Comparison of ENCODE assay signal across 12 cellular contexts in the genomic region with DNA sequence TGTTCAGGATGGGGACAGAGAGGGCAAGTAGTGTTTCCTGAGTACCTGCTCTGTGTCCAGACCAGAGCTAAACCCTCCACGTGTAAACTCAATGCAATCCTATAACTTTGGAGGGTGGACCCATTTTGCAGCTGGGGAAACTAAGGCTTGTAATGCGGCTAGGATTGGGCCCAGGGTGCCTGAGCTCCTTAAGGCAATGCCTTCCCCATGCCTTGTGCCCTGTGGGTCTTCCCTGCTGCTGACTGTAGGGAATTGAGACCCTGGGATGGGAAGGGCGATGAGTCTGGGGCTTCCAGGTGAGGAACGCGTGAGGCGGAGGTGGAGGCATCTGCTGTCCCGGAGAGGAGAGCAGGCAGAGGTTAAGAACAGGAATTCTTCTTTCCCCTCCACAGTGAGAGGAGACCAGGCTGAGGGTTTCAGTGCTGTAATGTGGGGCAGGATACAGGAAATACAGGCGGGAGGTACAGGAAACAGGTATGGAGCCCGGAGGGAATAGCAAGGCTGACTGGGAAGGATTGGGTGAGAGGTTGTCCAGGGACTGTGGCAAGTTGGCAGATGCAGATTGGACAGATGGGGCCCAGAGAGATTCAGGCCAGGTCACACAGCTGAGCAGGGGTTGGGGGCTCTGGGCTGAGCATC. TPM values are rescaled to one million over a fixed set of nuclear protein-coding genes. Genes with fewer than 3 reads are reported as not detected.
A peak's percentile ranks its signal among the peaks of the same experiment; 100 is the strongest.
DNase-seq lines count a peak whose midpoint lies in the region; ATAC-seq and TF ChIP-seq lines count a peak whose summit lies in the region.
"Had no signal": no experiment of that assay in that cellular context is flagged by ENCODE, and none has a peak within 500 bp of the region (broad histone marks: within the 10 kb centered on the region; RNA-seq: fewer than 3 reads in every experiment).

No MANE protein-coding gene starts in this region.

- H3K9me2 ChIP-seq in HCT116 (ENCODE audit: insufficient read depth): no peaks in the 10 kb centered on the region

- RAD21 ChIA-PET in HCT116 (lab: Charles Lee; ENCODE audit: low non-redundant PET in 1 of 2, low total read pairs in 2 of 2, uncharacterized antibody in 2 of 2, unreplicated experiment in 2 of 2): no interaction called here

- no peak for TF ChIP-seq POLR2A in HCT116 (IDR thresholded peaks at IDR 0.05; ENCODE audit: borderline replicate concordance, extremely low read depth, insufficient read depth, insufficient read length)

- no peaks in the 10 kb centered on the region for H3K9me3 ChIP-seq in CD4-positive, CD25-positive, alpha-beta regulatory T cell (ENCODE audit: control insufficient read depth in 2 of 2, low read length in 2 of 2)
- no peaks in the 10 kb centered on the region for H3K9me3 ChIP-seq in HCT116 (ENCODE audit: control insufficient read depth in 1 of 2, insufficient read depth in 1 of 2, low read depth in 1 of 2, low read length in 2 of 2)
- no peaks in the 10 kb centered on the region for H3K9me3 ChIP-seq in Caco-2
- H3K9me3 ChIP-seq: testis had no signal

- TF ChIP-seq CTCF in HCT116 (IDR thresholded peaks at IDR 0.05 in 2 of 3, conservative IDR thresholded peaks at IDR 0.05 in 1 of 3; ENCODE audit: borderline replicate concordance in 1 of 3, insufficient read depth in 1 of 3, low read depth in 2 of 3, low read length in 2 of 3): no peak
- no peak for TF ChIP-seq CTCF in natural killer cell (IDR thresholded peaks at IDR 0.05)
- no peak for TF ChIP-seq CTCF in Caco-2 (IDR thresholded peaks at IDR 0.05; ENCODE audit: insufficient read depth in 1 of 2, low read depth in 1 of 2, low read length in 1 of 2, severe bottlenecking in 1 of 2, unreplicated experiment in 1 of 2)

- peak overlapping the region; percentile 23 to 96 (median 91) for H3K27ac Mint-ChIP-seq in CD4-positive, CD25-positive, alpha-beta regulatory T cell
- H3K27ac Mint-ChIP-seq in natural killer cell (peak overlapping the region; percentile 92 to 94), Caco-2 (ENCODE audit: unreplicated experiment) (no peak overlapping the region)

- H2AFZ ChIP-seq in HCT116 (ENCODE audit: low read depth, low read length, poor library complexity, severe bottlenecking): no peak overlapping the region

- intact Hi-C loops in HCT116 (cut with micrococcal nuclease): no loop called here
- intact Hi-C loops in natural killer cell (cut with micrococcal nuclease): loop anchor here (2.0 to 10.0 kb wide), 2 partner anchors 19 to 365 kb away; a partner anchor contains a TSS
- intact Hi-C loops in Caco-2 (cut with micrococcal nuclease; ENCODE audit: unreplicated experiment): no loop called here

- POLR2A ChIA-PET in HCT116 (lab: Charles Lee): interaction anchor here (0.8 kb wide), 1 partner anchor 261 kb away, joined by 3 read pairs; no protein-coding TSS in a partner anchor
- POLR2A ChIA-PET in Caco-2 (lab: Charles Lee): no interaction called here

- TF ChIP-seq RAD21 in HCT116 (IDR thresholded peaks at IDR 0.05; ENCODE audit: low read depth): no peak

- H3K4me1 Mint-ChIP-seq in CD4-positive, CD25-positive, alpha-beta regulatory T cell: peaks cover 10 to 33% (median 19%) of the 10 kb centered on the region in 4 donors
- H3K4me1 Mint-ChIP-seq in natural killer cell (peaks cover 21 to 37% of the 10 kb centered on the region in 2 donors), Caco-2 (ENCODE audit: low read depth, unreplicated experiment) (peaks cover 6% of the 10 kb centered on the region)

- H3K9ac ChIP-seq in HCT116 (ENCODE audit: low read length): 0 out of 2 replicates have a peak overlapping the region, but pooled peaks have one; percentile 65

- H3K9me3 Mint-ChIP-seq in CD4-positive, CD25-positive, alpha-beta regulatory T cell: no peaks in the 10 kb centered on the region
- no peaks in the 10 kb centered on the region for H3K9me3 Mint-ChIP-seq in natural killer cell
- H3K9me3 Mint-ChIP-seq in Caco-2 (ENCODE audit: unreplicated experiment): no peaks in the 10 kb centered on the region

- CTCF ChIA-PET in HCT116 (lab: Charles Lee): no interaction called here
- CTCF ChIA-PET in Caco-2 (lab: Charles Lee): no interaction called here

- no peak overlapping the region for H3K4me3 ChIP-seq in CD4-positive, CD25-positive, alpha-beta regulatory T cell (ENCODE audit: low read depth, low read length)
- H3K4me3 ChIP-seq in HCT116 (replicated peaks in 1 of 2; ENCODE audit: low read depth in 1 of 2, low read length in 2 of 2): no peak overlapping the region
- H3K4me3 ChIP-seq in Caco-2 (ENCODE audit: low read depth, low read length): no peak overlapping the region

- H3K27me3 Mint-ChIP-seq in CD4-positive, CD25-positive, alpha-beta regulatory T cell: no peaks in the 10 kb centered on the region
- H3K27me3 Mint-ChIP-seq in natural killer cell (ENCODE audit: low read depth in 2 of 2) (no peaks in the 10 kb centered on the region), Caco-2 (ENCODE audit: insufficient read depth, unreplicated experiment) (no peaks in the 10 kb centered on the region)

- H3K27me3 ChIP-seq in CD4-positive, CD25-positive, alpha-beta regulatory T cell (ENCODE audit: control insufficient read depth, insufficient read depth, low read length): no peaks in the 10 kb centered on the region
- H3K27me3 ChIP-seq in HCT116 (ENCODE audit: insufficient read depth, low read length) (no peaks in the 10 kb centered on the region), Caco-2 (replicated peaks; ENCODE audit: control insufficient read depth, insufficient read depth, low read length) (no peaks in the 10 kb centered on the region)
- H3K27me3 ChIP-seq: testis had no signal

- no peak for DNase-seq in CD4-positive, CD25-positive, alpha-beta regulatory T cell
- DNase-seq in HCT116 (ENCODE audit: low read depth, low spot score) (no peak), natural killer cell (no peak), Caco-2 (no peak)

- H3K4me2 ChIP-seq in HCT116 (ENCODE audit: low read length): peak overlapping the region; percentile 90

- H3K36me3 ChIP-seq in CD4-positive, CD25-positive, alpha-beta regulatory T cell (ENCODE audit: control insufficient read depth, insufficient read depth, low read length): no peaks in the 10 kb centered on the region
- H3K36me3 ChIP-seq in HCT116 (ENCODE audit: control insufficient read depth in 1 of 2, insufficient read depth in 2 of 2, low read length in 2 of 2): no peaks in the 10 kb centered on the region
- no peaks in the 10 kb centered on the region for H3K36me3 ChIP-seq in Caco-2 (ENCODE audit: control insufficient read depth, insufficient read depth, low read length)

- H3K4me3 Mint-ChIP-seq in CD4-positive, CD25-positive, alpha-beta regulatory T cell: peak overlapping the region; percentile 36 to 47 (median 41)
- H3K4me3 Mint-ChIP-seq in natural killer cell (peak overlapping the region; percentile 89), Caco-2 (ENCODE audit: unreplicated experiment) (no peak overlapping the region)

- H3K79me2 ChIP-seq in HCT116 (ENCODE audit: insufficient read depth, low read length): no peaks in the 10 kb centered on the region

- peaks cover 30% of the 10 kb centered on the region for H3K4me1 ChIP-seq in CD4-positive, CD25-positive, alpha-beta regulatory T cell (ENCODE audit: control insufficient read depth, insufficient read depth, low read length, poor library complexity, severe bottlenecking)
- peaks cover 18 to 32% of the 10 kb centered on the region in 2 experiments for H3K4me1 ChIP-seq in HCT116 (ENCODE audit: control insufficient read depth in 1 of 2, insufficient read depth in 2 of 2, low read length in 2 of 2)
- H3K4me1 ChIP-seq in Caco-2: no peaks in the 10 kb centered on the region

- ATAC-seq in CD4-positive, CD25-positive, alpha-beta regulatory T cell (ENCODE audit: low read depth in 2 of 2): no peak
- ATAC-seq in HCT116 (no peak), natural killer cell (no peak), HG02798 (IDR thresholded peaks at IDR 0.05; ENCODE audit: poor library complexity, unreplicated experiment) (no peak), GM19463 (IDR thresholded peaks at IDR 0.05; ENCODE audit: unreplicated experiment) (no peak), HG02571 (IDR thresholded peaks at IDR 0.05; ENCODE audit: unreplicated experiment) (no peak)

- peak overlapping the region; percentile 49 for H3K27ac ChIP-seq in CD4-positive, CD25-positive, alpha-beta regulatory T cell (ENCODE audit: insufficient read depth, low read length, poor library complexity, severe bottlenecking)
- peak overlapping the region; percentile 8; the same call in 1 of the 2 replicates for H3K27ac ChIP-seq in HCT116 (ENCODE audit: low read depth, low read length)
- H3K27ac ChIP-seq in cingulate gyrus (ENCODE audit: low read depth, low read length): peak overlapping the region; percentile 39
- H3K27ac ChIP-seq: epithelial cell of prostate had no signal

- H3K36me3 Mint-ChIP-seq in CD4-positive, CD25-positive, alpha-beta regulatory T cell: no peaks in the 10 kb centered on the region
- H3K36me3 Mint-ChIP-seq in natural killer cell (no peaks in the 10 kb centered on the region), Caco-2 (ENCODE audit: insufficient read depth, unreplicated experiment) (peaks cover 3% of the 10 kb centered on the region)

- BruUV-seq in HCT116 (replicated peaks; lab: Mats Ljungman, UMichigan) (no TSS peak), Caco-2 (replicated peaks; lab: Mats Ljungman, UMichigan) (no TSS peak)

- no peaks in the 10 kb centered on the region for H4K20me1 ChIP-seq in HCT116 (ENCODE audit: insufficient read depth)

TF ChIP-seq in HCT116, 20 proteins besides CTCF, POLR2A, EP300 and RAD21 (continues in another document):
- TF ChIP-seq SP1 (IDR thresholded peaks at IDR 0.05; ENCODE audit: low read depth) (no peak), TCF7L2 (IDR thresholded peaks at IDR 0.05; ENCODE audit: borderline replicate concordance, extremely low read depth, insufficient read depth, insufficient read length) (no peak)

RNA-seq across cellular contexts. Expression of a gene that starts 19.2 kb away (rescaled TPM):
- total RNA-seq in CD4-positive, CD25-positive, alpha-beta regulatory T cell: 4.6 TPM
- polyA plus RNA-seq in CD4-positive, CD25-positive, alpha-beta regulatory T cell: 1 to 10 TPM; 3.9 to 5.2 (median 4.1) TPM
- total RNA-seq in HCT116 (2021; ENCODE audit: unreplicated experiment): 22.5 TPM
- polyA plus RNA-seq in HCT116 (2012): 24.3 and 24.5 TPM in 2 replicates
- 10 to 100 TPM; 12.9 to 26.2 (median 16.3) TPM for total RNA-seq in natural killer cell
- total RNA-seq in Caco-2 (2022): 3.7 and 3.9 TPM in 2 replicates

RNA-seq across cellular contexts. Expression of a gene that starts 21.9 kb away (rescaled TPM):
- total RNA-seq in CD4-positive, CD25-positive, alpha-beta regulatory T cell: 49.9 TPM
- 10 to 100 TPM; 60.5 to 76.0 (median 63.8) TPM for polyA plus RNA-seq in CD4-positive, CD25-positive, alpha-beta regulatory T cell
- total RNA-seq in HCT116 (2021; ENCODE audit: unreplicated experiment) (68.5 TPM), natural killer cell (10 to 100 TPM; 52.9 to 58.1 (median 57.8) TPM), Caco-2 (2022) (69.2 and 69.7 TPM in 2 replicates)
- polyA plus RNA-seq in HCT116 (2012): 43.1 and 53.5 TPM in 2 replicates

RNA-seq across cellular contexts. Expression of a gene that starts 28.8 kb away (rescaled TPM):
- not detected for total RNA-seq in CD4-positive, CD25-positive, alpha-beta regulatory T cell
- not detected for polyA plus RNA-seq in CD4-positive, CD25-positive, alpha-beta regulatory T cell
- total RNA-seq in HCT116 (2021; ENCODE audit: unreplicated experiment) (not detected), natural killer cell (not detected), Caco-2 (2022) (not detected in 2 replicates)
- polyA plus RNA-seq in HCT116 (2012): not detected in 2 replicates
- total RNA-seq: mononuclear cell, renal cortical epithelial cell had no signal

RNA-seq across cellular contexts. Expression of a gene that starts 41.0 kb away (rescaled TPM):
- total RNA-seq in CD4-positive, CD25-positive, alpha-beta regulatory T cell: not detected
- polyA plus RNA-seq in CD4-positive, CD25-positive, alpha-beta regulatory T cell: under 1 TPM in 1 of 4 donors, not detected in 3; 0.16 TPM
- total RNA-seq in HCT116 (2021; ENCODE audit: unreplicated experiment) (3.4 TPM), natural killer cell (not detected), Caco-2 (2022) (0.37 TPM in 1 of 2 replicates, not detected in the other)
- 3.6 and 3.7 TPM in 2 replicates for polyA plus RNA-seq in HCT116 (2012)
- total RNA-seq: mononuclear cell had no signal
